Comparison of ENCODE assay signal across 10 cellular contexts in the genomic region with DNA sequence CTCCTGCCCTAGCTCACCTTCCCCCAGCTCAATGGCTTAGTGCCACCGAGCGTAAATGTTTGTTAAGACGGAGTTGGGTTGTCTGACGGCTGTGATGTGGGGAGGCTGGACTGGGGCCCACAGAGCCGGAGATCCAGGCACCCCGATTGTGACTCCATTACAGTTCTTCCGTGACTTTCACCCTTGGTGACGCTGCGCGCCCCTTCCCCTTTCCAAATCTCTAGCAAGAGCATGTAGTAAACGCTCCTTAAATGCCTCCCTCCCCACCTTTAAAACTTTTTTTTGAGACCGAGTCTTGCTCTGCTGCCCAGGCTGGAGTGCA. TPM values are rescaled to one million over a fixed set of nuclear protein-coding genes. Genes with fewer than 3 reads are reported as not detected.
DNase-seq lines count a peak whose midpoint lies in the region; ATAC-seq, FAIRE-seq and TF ChIP-seq lines count a peak whose summit lies in the region.
"Had no signal": no experiment of that assay in that cellular context is flagged by ENCODE, and none has a peak within 500 bp of the region (broad histone marks: within the 10 kb centered on the region; RNA-seq: fewer than 3 reads in every experiment).

No MANE protein-coding gene starts in this region.

- peak; percentile 17 to 64 (median 51) for DNase-seq in right cardiac atrium
- no peak for DNase-seq in cardiac septum (ENCODE audit: low spot score)
- no peak for DNase-seq in K562 (ENCODE audit: extremely low read depth in 1 of 4, low spot score in 3 of 4)
- DNase-seq in NOMO-1 treated with dmso at 0.1 percent for 144 hours (lab: John Stamatoyannopoulos, UW; ENCODE audit: unreplicated experiment), result no peak
- DNase-seq in DMS114 treated with DMSO at 0.1 percent for 48 hours (lab: John Stamatoyannopoulos, UW; ENCODE audit: unreplicated experiment), result no peak
- no peak for DNase-seq in DMS153 (lab: John Stamatoyannopoulos, UW)
- DNase-seq in GM23248, result no peak
- DNase-seq: NCI-H510A had no signal

- no peaks in the 10 kb centered on the region for H3K36me3 ChIP-seq in K562 (ENCODE audit: control insufficient read depth, insufficient read depth, low read length)
- no peaks in the 10 kb centered on the region for H3K36me3 ChIP-seq in mesodermal cell (ENCODE audit: control insufficient read depth, insufficient read depth, low read length)
- no peaks in the 10 kb centered on the region for H3K36me3 ChIP-seq in GM23248 (ENCODE audit: low read depth)

- WGBS in right cardiac atrium, result 63% methylated on average over 12 of the region's 12 CpGs
- WGBS in K562 (ENCODE audit: insufficient coverage, low coverage, missing lambda C conversion rate), result 4% methylated on average over 12 of the region's 12 CpGs
- WGBS in mesodermal cell (ENCODE audit: insufficient coverage in 2 of 2), 2 experiments, result 83 to 88% methylated on average over 8 of the region's 12 CpGs
- WGBS in GM23248 (ENCODE audit: low coverage in 1 of 2, low lambda C conversion rate in 2 of 2, missing lambda C conversion rate in 2 of 2), 2 experiments, result 31 to 33% methylated on average over 12 of the region's 12 CpGs

- no peak for TF ChIP-seq POLR2A in K562 (conservative IDR thresholded peaks at IDR 0.05)

- H2AFZ ChIP-seq in K562 (ENCODE audit: low read depth, low read length) (no peak overlapping the region), GM23248 (no peak overlapping the region)

- TF ChIP-seq CTCF in K562 (IDR thresholded peaks at IDR 0.05 in 2 of 3, conservative IDR thresholded peaks at IDR 0.05 in 1 of 3; ENCODE audit: insufficient read depth in 2 of 3, low read depth in 1 of 3, low read length in 3 of 3), result no peak

- no peaks in the 10 kb centered on the region for H3K9me2 ChIP-seq in GM23248 (ENCODE audit: insufficient read depth)

- no peak for ATAC-seq in right cardiac atrium
- ATAC-seq in K562, result no peak

- no peak for TF ChIP-seq RAD21 in K562 (CRISPR knock-in tag; conservative IDR thresholded peaks at IDR 0.05 in 1 of 2, IDR thresholded peaks at IDR 0.05 in 1 of 2)

- H3K9ac ChIP-seq in K562 (ENCODE audit: insufficient read depth in 1 of 2, low read depth in 2 of 2, low read length in 2 of 2) (peak overlapping the region; percentile 76 to 98), GM23248 (no peak overlapping the region)

- no TSS peak for BruUV-seq in K562 (replicated peaks; lab: Mats Ljungman, UMichigan)

- H3K9me1 ChIP-seq in K562 (ENCODE audit: control insufficient read depth, insufficient read depth, low read length), result no peaks in the 10 kb centered on the region

- in situ Hi-C loops in K562 (cut with MboI), result no loop called here
- in situ Hi-C loops in GM23248 (cut with MboI), result no loop called here

- no peaks in the 10 kb centered on the region for H3K9me3 ChIP-seq in right cardiac atrium (ENCODE audit: control insufficient read depth, low read length)
- H3K9me3 ChIP-seq in K562 (replicated peaks; ENCODE audit: control insufficient read depth, insufficient read depth, low read depth, low read length), result no peaks in the 10 kb centered on the region
- no peaks in the 10 kb centered on the region for H3K9me3 ChIP-seq in mesodermal cell (ENCODE audit: control insufficient read depth, low read length)
- no peaks in the 10 kb centered on the region for H3K9me3 ChIP-seq in GM23248 (ENCODE audit: low read depth)

- H4K20me1 ChIP-seq in K562 (replicated peaks; ENCODE audit: control insufficient read depth, insufficient read depth, low read length) (peaks cover 6% of the 10 kb centered on the region; the same call in 1 of the 2 replicates), GM23248 (ENCODE audit: insufficient read depth) (no peaks in the 10 kb centered on the region)

- H3K4me3 ChIP-seq in right cardiac atrium (ENCODE audit: low read length) (no peak overlapping the region), K562 (peak overlapping the region; percentile 67), mesodermal cell (ENCODE audit: extremely low read depth, insufficient read depth, low read length, poor library complexity, severe bottlenecking) (peak overlapping the region; percentile 44), GM23248 (no peak overlapping the region)

- H3K4me2 ChIP-seq in K562 (ENCODE audit: insufficient read depth, low read length) (peak overlapping the region; percentile 81), GM23248 (ENCODE audit: unreplicated experiment) (no peak overlapping the region)

- no peak for TF ChIP-seq EP300 in K562 (IDR thresholded peaks at IDR 0.05; ENCODE audit: low read length)

- no peaks in the 10 kb centered on the region for H3K4me1 ChIP-seq in right cardiac atrium (ENCODE audit: control insufficient read depth, insufficient read depth, low read length)
- H3K4me1 ChIP-seq in K562 (replicated peaks in 1 of 2; ENCODE audit: control insufficient read depth in 2 of 2, insufficient read depth in 2 of 2, low read length in 2 of 2), result peaks cover 26 to 90% of the 10 kb centered on the region in 2 experiments
- H3K4me1 ChIP-seq in mesodermal cell (ENCODE audit: control insufficient read depth, insufficient read depth, low read length, poor library complexity, severe bottlenecking), result peaks cover 7% of the 10 kb centered on the region
- H3K4me1 ChIP-seq in GM23248 (ENCODE audit: insufficient read depth), result no peaks in the 10 kb centered on the region

- H3K27me3 ChIP-seq in right cardiac atrium (ENCODE audit: control insufficient read depth, insufficient read depth), result no peaks in the 10 kb centered on the region
- H3K27me3 ChIP-seq in K562 (ENCODE audit: control insufficient read depth in 2 of 2, insufficient read depth in 2 of 2, low read length in 2 of 2), result no peaks in the 10 kb centered on the region
- no peaks in the 10 kb centered on the region for H3K27me3 ChIP-seq in GM23248 (replicated peaks; ENCODE audit: insufficient read depth)

- H3K27ac ChIP-seq in right cardiac atrium (ENCODE audit: low read length), result no peak overlapping the region
- H3K27ac ChIP-seq in K562 (ENCODE audit: extremely low read depth, low read depth, low read length), result peak overlapping the region; percentile 82
- H3K27ac ChIP-seq in mesodermal cell (ENCODE audit: low read depth, low read length, severe bottlenecking), result no peak overlapping the region
- H3K27ac ChIP-seq in GM23248, result no peak overlapping the region

- intact Hi-C loops in right cardiac atrium (cut with DNase I) (no loop called here), cardiac septum (cut with DNase I) (no loop called here), K562 (cut with micrococcal nuclease) (no loop called here)

- H3K79me2 ChIP-seq in K562 (ENCODE audit: control insufficient read depth, insufficient read depth, low read length), result peaks cover 27% of the 10 kb centered on the region
- no peaks in the 10 kb centered on the region for H3K79me2 ChIP-seq in GM23248 (ENCODE audit: insufficient read depth)

- H3F3A ChIP-seq in GM23248 (ENCODE audit: insufficient read depth), result no peaks in the 10 kb centered on the region

- POLR2A ChIA-PET in K562 (lab: Yijun Ruan, JAX), result interaction anchor here (0.6 to 1.6 kb wide), 6 partner anchors 13 to 1673 kb away, joined by 3 to 7 read pairs (median 3); a partner anchor contains a TSS

- CTCF ChIA-PET in K562 (lab: Yijun Ruan, JAX; ENCODE audit: low intra/inter-chr PET ratio), result no interaction called here

- peak; percentile 46 for FAIRE-seq in K562 (lab: Jason Lieb, UNC)

RNA-seq across cellular contexts. Expression of a gene that starts 0.8 kb away (rescaled TPM):
- 1 to 10 TPM; 1.1 to 1.8 (median 1.4) TPM for total RNA-seq in right cardiac atrium
- 7.5 TPM for polyA plus RNA-seq in right cardiac atrium
- total RNA-seq in cardiac septum, result 3.3 TPM
- total RNA-seq in K562 (2011; cell fraction: chromatin; rRNA removed; ENCODE audit: low replicate concordance), result 24.8 and 67.6 TPM in 2 replicates
- total RNA-seq in K562 (2011; cell fraction: nucleolus; rRNA removed), result 113 and 120 TPM in 2 replicates
- total RNA-seq in K562 (2011; cell fraction: nucleoplasm; rRNA removed), result 64.9 and 67.3 TPM in 2 replicates
- 22.1 and 31.4 TPM in 2 replicates for total RNA-seq in K562 (2014; rRNA removed)
- 5.7 and 7.8 TPM in 2 replicates for total RNA-seq in K562 (2014; rRNA removed; fragmentation: Illumina TruSeq; extraction: Trizol)
- total RNA-seq in K562 (2015; rRNA removed; fragmentation: Illumina TruSeq; extraction: Trizol), result 12.2 and 14.5 TPM in 2 replicates
- 64.2 and 66.3 TPM in 2 replicates for total RNA-seq in K562 (2021)
- 18.4 and 36.3 TPM in 2 replicates for polyA plus RNA-seq in K562 (2011; rRNA removed)
- 26.8 and 94.4 TPM in 2 replicates for polyA plus RNA-seq in K562 (2011; cell fraction: cytosol; rRNA removed)
- 24.1 and 41.5 TPM in 2 replicates for polyA plus RNA-seq in K562 (2011; cell fraction: nucleus; rRNA removed)
- polyA plus RNA-seq in K562 (2012), result 43.3 and 57.4 TPM in 2 replicates
- 12.7 and 36.9 TPM in 2 replicates for polyA plus RNA-seq in K562 (2014; fragmentation: Illumina TruSeq; extraction: Trizol)
- polyA plus RNA-seq in K562 (2014; fragmentation: Nextera tagmentation; extraction: Ambion mirVana), result 1 to 10 TPM; 1.2 to 1.9 TPM
- 31.8 and 34.1 TPM in 2 replicates for polyA plus RNA-seq in K562 (2014; rRNA removed)
- polyA minus RNA-seq in K562 (2011; rRNA and poly(A)+ RNA removed), result 11.2 and 16.1 TPM in 2 replicates
- polyA minus RNA-seq in K562 (2011; cell fraction: cytosol; rRNA and poly(A)+ RNA removed), result 42.9 and 55.0 TPM in 2 replicates
- 9.6 and 11.7 TPM in 2 replicates for polyA minus RNA-seq in K562 (2011; cell fraction: nucleus; rRNA and poly(A)+ RNA removed)
- polyA plus RNA-seq in mesodermal cell (2013, experiment 1 of 2), result 3.9 TPM
- 3.0 TPM for polyA plus RNA-seq in mesodermal cell (2013, experiment 2 of 2)
- total RNA-seq in GM23248 (2014; rRNA removed; shearing (Covaris generic)), result 2.9 and 3.0 TPM in 2 replicates
- polyA plus RNA-seq in GM23248 (2016; fragmentation: Nextera tagmentation; extraction: Ambion mirVana), result 4.0 and 4.3 TPM in 2 replicates

RNA-seq across cellular contexts. Expression of a gene that starts 1.7 kb away (rescaled TPM):
- total RNA-seq in right cardiac atrium (1 to 10 TPM in 3 of 4 donors, under 1 TPM in 1; 0.33 to 2.4 (median 1.4) TPM), cardiac septum (1.5 TPM), K562 (2014; rRNA removed) (2.2 and 3.4 TPM in 2 replicates), K562 (2014; rRNA removed; fragmentation: Illumina TruSeq; extraction: Trizol) (0.29 TPM in 2 replicates), K562 (2015; rRNA removed; fragmentation: Illumina TruSeq; extraction: Trizol) (1.2 and 1.5 TPM in 2 replicates), K562 (2021) (5.7 and 7.0 TPM in 2 replicates)
- polyA plus RNA-seq in right cardiac atrium (1.7 TPM), K562 (2011; rRNA removed) (2.7 and 5.1 TPM in 2 replicates), K562 (2014; fragmentation: Illumina TruSeq; extraction: Trizol) (0.85 and 2.2 TPM in 2 replicates), K562 (2014; fragmentation: Nextera tagmentation; extraction: Ambion mirVana) (under 1 TPM in 1 of 2 experiments, not detected in 1; 0.01 TPM), K562 (2014; rRNA removed) (4.8 and 9.1 TPM in 2 replicates), GM23248 (2016; fragmentation: Nextera tagmentation; extraction: Ambion mirVana) (0.28 and 0.43 TPM in 2 replicates)
- 10.1 and 40.2 TPM in 2 replicates for total RNA-seq in K562 (2011; cell fraction: chromatin; rRNA removed; ENCODE audit: low replicate concordance)
- total RNA-seq in K562 (2011; cell fraction: nucleolus; rRNA removed), result 32.6 and 34.9 TPM in 2 replicates
- total RNA-seq in K562 (2011; cell fraction: nucleoplasm; rRNA removed), result 10.8 and 20.5 TPM in 2 replicates
- 2.9 and 4.0 TPM in 2 replicates for polyA plus RNA-seq in K562 (2011; cell fraction: cytosol; rRNA removed)
- polyA plus RNA-seq in K562 (2011; cell fraction: nucleus; rRNA removed), result 56.5 and 86.1 TPM in 2 replicates
- polyA plus RNA-seq in K562 (2012), result 6.2 and 8.3 TPM in 2 replicates
- polyA minus RNA-seq in K562 (2011; rRNA and poly(A)+ RNA removed), result 0.35 and 0.60 TPM in 2 replicates
- polyA minus RNA-seq in K562 (2011; cell fraction: cytosol; rRNA and poly(A)+ RNA removed), result 1.9 and 8.5 TPM in 2 replicates
- polyA minus RNA-seq in K562 (2011; cell fraction: nucleus; rRNA and poly(A)+ RNA removed), result 10.0 and 12.4 TPM in 2 replicates
- polyA plus RNA-seq in mesodermal cell (2013, experiment 1 of 2), result 10.1 TPM
- 10.3 TPM for polyA plus RNA-seq in mesodermal cell (2013, experiment 2 of 2)
- total RNA-seq in GM23248 (2014; rRNA removed; shearing (Covaris generic)), result 0.13 and 0.76 TPM in 2 replicates

RNA-seq across cellular contexts. Expression of a gene that starts 12.8 kb away (rescaled TPM):
- total RNA-seq in right cardiac atrium (10 to 100 TPM; 14.4 to 19.2 (median 18.1) TPM), cardiac septum (16.9 TPM), K562 (2014; rRNA removed) (79.4 and 86.1 TPM in 2 replicates), K562 (2014; rRNA removed; fragmentation: Illumina TruSeq; extraction: Trizol) (6.5 and 9.6 TPM in 2 replicates), K562 (2015; rRNA removed; fragmentation: Illumina TruSeq; extraction: Trizol) (40.6 and 42.3 TPM in 2 replicates), K562 (2021) (68.3 and 73.1 TPM in 2 replicates)
- polyA plus RNA-seq in right cardiac atrium (23.6 TPM), K562 (2011; rRNA removed) (25.3 and 27.6 TPM in 2 replicates), K562 (2014; fragmentation: Illumina TruSeq; extraction: Trizol) (36.1 and 45.1 TPM in 2 replicates), K562 (2014; fragmentation: Nextera tagmentation; extraction: Ambion mirVana) (1 to 10 TPM in 1 of 2 experiments, under 1 TPM in 1; 0.79 to 4.5 TPM), K562 (2014; rRNA removed) (96.0 TPM in 2 replicates), GM23248 (2016; fragmentation: Nextera tagmentation; extraction: Ambion mirVana) (33.2 and 34.7 TPM in 2 replicates)
- 67.3 and 231 TPM in 2 replicates for total RNA-seq in K562 (2011; cell fraction: chromatin; rRNA removed; ENCODE audit: low replicate concordance)
- total RNA-seq in K562 (2011; cell fraction: nucleolus; rRNA removed), result 138 and 165 TPM in 2 replicates
- 70.2 and 72.2 TPM in 2 replicates for total RNA-seq in K562 (2011; cell fraction: nucleoplasm; rRNA removed)
- 55.4 and 125 TPM in 2 replicates for polyA plus RNA-seq in K562 (2011; cell fraction: cytosol; rRNA removed)
- 35.5 and 63.8 TPM in 2 replicates for polyA plus RNA-seq in K562 (2011; cell fraction: nucleus; rRNA removed)
- polyA plus RNA-seq in K562 (2012), result 46.1 and 46.4 TPM in 2 replicates
- 2.2 and 6.5 TPM in 2 replicates for polyA minus RNA-seq in K562 (2011; rRNA and poly(A)+ RNA removed)
- 21.9 and 26.5 TPM in 2 replicates for polyA minus RNA-seq in K562 (2011; cell fraction: cytosol; rRNA and poly(A)+ RNA removed)
- 18.2 and 20.3 TPM in 2 replicates for polyA minus RNA-seq in K562 (2011; cell fraction: nucleus; rRNA and poly(A)+ RNA removed)
- 27.0 TPM for polyA plus RNA-seq in mesodermal cell (2013, experiment 1 of 2)
- 19.3 TPM for polyA plus RNA-seq in mesodermal cell (2013, experiment 2 of 2)
- total RNA-seq in GM23248 (2014; rRNA removed; shearing (Covaris generic)), result 35.9 and 40.2 TPM in 2 replicates

RNA-seq across cellular contexts. Expression of a gene that starts 21.0 kb away (rescaled TPM):
- total RNA-seq in right cardiac atrium (10 to 100 TPM; 13.6 to 23.7 (median 19.7) TPM), cardiac septum (69.7 TPM), K562 (2014; rRNA removed) (3.0 and 4.7 TPM in 2 replicates), K562 (2014; rRNA removed; fragmentation: Illumina TruSeq; extraction: Trizol) (1.2 and 1.8 TPM in 2 replicates), K562 (2015; rRNA removed; fragmentation: Illumina TruSeq; extraction: Trizol) (2.0 and 2.8 TPM in 2 replicates), K562 (2021) (9.4 and 11.6 TPM in 2 replicates)
- polyA plus RNA-seq in right cardiac atrium (10.9 TPM), K562 (2011; rRNA removed) (4.4 and 6.3 TPM in 2 replicates), K562 (2014; fragmentation: Illumina TruSeq; extraction: Trizol) (4.1 and 5.0 TPM in 2 replicates), K562 (2014; fragmentation: Nextera tagmentation; extraction: Ambion mirVana) (1 to 10 TPM; 1.0 to 1.3 TPM), K562 (2014; rRNA removed) (8.4 and 9.8 TPM in 2 replicates), GM23248 (2016; fragmentation: Nextera tagmentation; extraction: Ambion mirVana) (19.3 and 23.3 TPM in 2 replicates)
- 12.1 and 28.8 TPM in 2 replicates for total RNA-seq in K562 (2011; cell fraction: chromatin; rRNA removed; ENCODE audit: low replicate concordance)
- 14.1 and 17.5 TPM in 2 replicates for total RNA-seq in K562 (2011; cell fraction: nucleolus; rRNA removed)
- 11.6 and 15.2 TPM in 2 replicates for total RNA-seq in K562 (2011; cell fraction: nucleoplasm; rRNA removed)
- 7.7 and 18.9 TPM in 2 replicates for polyA plus RNA-seq in K562 (2011; cell fraction: cytosol; rRNA removed)
- polyA plus RNA-seq in K562 (2011; cell fraction: nucleus; rRNA removed), result 18.1 and 35.5 TPM in 2 replicates
- 7.6 and 10.3 TPM in 2 replicates for polyA plus RNA-seq in K562 (2012)
- polyA minus RNA-seq in K562 (2011; rRNA and poly(A)+ RNA removed), result 1.6 and 2.7 TPM in 2 replicates
- 5.6 and 15.1 TPM in 2 replicates for polyA minus RNA-seq in K562 (2011; cell fraction: cytosol; rRNA and poly(A)+ RNA removed)
- 3.1 and 4.4 TPM in 2 replicates for polyA minus RNA-seq in K562 (2011; cell fraction: nucleus; rRNA and poly(A)+ RNA removed)
- 2.0 TPM for polyA plus RNA-seq in mesodermal cell (2013, experiment 1 of 2)
- 3.1 TPM for polyA plus RNA-seq in mesodermal cell (2013, experiment 2 of 2)
- 21.1 and 31.7 TPM in 2 replicates for total RNA-seq in GM23248 (2014; rRNA removed; shearing (Covaris generic))

RNA-seq across cellular contexts. Expression of a gene that starts 32.1 kb away (rescaled TPM):
- not detected for total RNA-seq in right cardiac atrium
- polyA plus RNA-seq in right cardiac atrium, result 0.11 TPM
- not detected for total RNA-seq in cardiac septum
- 0.25 and 1.2 TPM in 2 replicates for total RNA-seq in K562 (2011; cell fraction: chromatin; rRNA removed; ENCODE audit: low replicate concordance)
- 0.53 and 0.83 TPM in 2 replicates for total RNA-seq in K562 (2011; cell fraction: nucleolus; rRNA removed)
- 0.44 and 0.53 TPM in 2 replicates for total RNA-seq in K562 (2011; cell fraction: nucleoplasm; rRNA removed)
- 0.12 and 0.23 TPM in 2 replicates for total RNA-seq in K562 (2014; rRNA removed)
- total RNA-seq in K562 (2014; rRNA removed; fragmentation: Illumina TruSeq; extraction: Trizol), result not detected in 2 replicates
- not detected in 2 replicates for total RNA-seq in K562 (2015; rRNA removed; fragmentation: Illumina TruSeq; extraction: Trizol)
- total RNA-seq in K562 (2021), result 0.16 TPM in 1 of 2 replicates, not detected in the other
- polyA plus RNA-seq in K562 (2011; rRNA removed), result 0.04 and 0.08 TPM in 2 replicates
- 0.06 and 0.16 TPM in 2 replicates for polyA plus RNA-seq in K562 (2011; cell fraction: cytosol; rRNA removed)
- 0.81 and 1.6 TPM in 2 replicates for polyA plus RNA-seq in K562 (2011; cell fraction: nucleus; rRNA removed)
- polyA plus RNA-seq in K562 (2012), result 0.08 TPM in 1 of 2 replicates, not detected in the other
- not detected in 2 replicates for polyA plus RNA-seq in K562 (2014; fragmentation: Illumina TruSeq; extraction: Trizol)
- not detected for polyA plus RNA-seq in K562 (2014; fragmentation: Nextera tagmentation; extraction: Ambion mirVana)
- polyA plus RNA-seq in K562 (2014; rRNA removed), result 0.07 and 0.27 TPM in 2 replicates
- polyA minus RNA-seq in K562 (2011; rRNA and poly(A)+ RNA removed), result not detected in 2 replicates
- not detected in 2 replicates for polyA minus RNA-seq in K562 (2011; cell fraction: cytosol; rRNA and poly(A)+ RNA removed)
- 0.67 TPM in 2 replicates for polyA minus RNA-seq in K562 (2011; cell fraction: nucleus; rRNA and poly(A)+ RNA removed)
- not detected for polyA plus RNA-seq in mesodermal cell (2013, experiment 1 of 2)
- polyA plus RNA-seq in mesodermal cell (2013, experiment 2 of 2), result not detected
- total RNA-seq in GM23248 (2014; rRNA removed; shearing (Covaris generic)), result not detected in 2 replicates
- not detected in 2 replicates for polyA plus RNA-seq in GM23248 (2016; fragmentation: Nextera tagmentation; extraction: Ambion mirVana)
- total RNA-seq: kidney epithelial cell had no signal

Comparison
In these comparisons a context has a peak if more than half of its experiments do, and no peak if none do; other contexts are left out.
1. DNase-seq: peak in right cardiac atrium (3 of 3); none in cardiac septum (single experiment), K562 (0 of 4), NOMO-1 treated with dmso at 0.1 percent for 144 hours (single experiment), DMS114 treated with DMSO at 0.1 percent for 48 hours (single experiment), DMS153 (single experiment) and GM23248 (single experiment).
2. H3K4me3 ChIP-seq: peak in K562 (single experiment) and mesodermal cell (single experiment); none in right cardiac atrium (single experiment) and GM23248 (single experiment).